In the genomic region with DNA sequence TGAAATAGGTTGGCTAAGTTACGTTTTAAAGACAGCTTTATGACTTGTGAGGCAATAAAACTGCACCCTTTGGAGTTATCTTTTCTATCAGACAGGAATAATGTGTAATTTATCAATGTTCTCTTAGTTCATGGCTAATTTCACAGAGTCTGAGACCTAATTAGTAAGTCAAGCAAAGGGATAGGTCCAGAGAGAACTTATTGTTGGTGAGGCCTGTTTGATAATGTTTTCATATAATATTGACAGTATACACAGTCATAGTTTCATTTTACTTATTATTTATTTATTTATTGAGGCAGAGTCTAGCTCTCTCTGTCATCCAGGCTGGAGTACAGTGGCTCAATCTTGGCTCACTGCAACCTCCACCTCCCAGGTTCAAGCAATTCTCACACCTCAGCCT, we compare ENCODE assay signal across 1 cellular context.
A peak's percentile ranks its signal among the peaks of the same experiment; 100 is the strongest.
TF ChIP-seq lines count a peak whose summit lies in the region.

No MANE protein-coding gene starts in this region.

TF ChIP-seq in K562, 482 proteins besides CTCF, POLR2A, EP300 and RAD21:
- TF ChIP-seq, protein P1, sequence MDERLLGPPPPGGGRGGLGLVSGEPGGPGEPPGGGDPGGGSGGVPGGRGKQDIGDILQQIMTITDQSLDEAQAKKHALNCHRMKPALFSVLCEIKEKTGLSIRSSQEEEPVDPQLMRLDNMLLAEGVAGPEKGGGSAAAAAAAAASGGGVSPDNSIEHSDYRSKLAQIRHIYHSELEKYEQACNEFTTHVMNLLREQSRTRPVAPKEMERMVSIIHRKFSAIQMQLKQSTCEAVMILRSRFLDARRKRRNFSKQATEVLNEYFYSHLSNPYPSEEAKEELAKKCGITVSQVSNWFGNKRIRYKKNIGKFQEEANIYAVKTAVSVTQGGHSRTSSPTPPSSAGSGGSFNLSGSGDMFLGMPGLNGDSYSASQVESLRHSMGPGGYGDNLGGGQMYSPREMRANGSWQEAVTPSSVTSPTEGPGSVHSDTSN (CRISPR knock-in tag; IDR thresholded peaks at IDR 0.05; ENCODE audit: low read depth): no peak
- TF ChIP-seq, protein P1 (tag; conservative IDR thresholded peaks at IDR 0.05; ENCODE audit: low read depth): 0 out of 2 replicates have a peak, but pooled peaks have one; percentile 40
- TF ChIP-seq ZNF217 (CRISPR knock-in tag; IDR thresholded peaks at IDR 0.05): no peak
